18 cellular contexts compared by ENCODE assay signal in the genomic region with DNA sequence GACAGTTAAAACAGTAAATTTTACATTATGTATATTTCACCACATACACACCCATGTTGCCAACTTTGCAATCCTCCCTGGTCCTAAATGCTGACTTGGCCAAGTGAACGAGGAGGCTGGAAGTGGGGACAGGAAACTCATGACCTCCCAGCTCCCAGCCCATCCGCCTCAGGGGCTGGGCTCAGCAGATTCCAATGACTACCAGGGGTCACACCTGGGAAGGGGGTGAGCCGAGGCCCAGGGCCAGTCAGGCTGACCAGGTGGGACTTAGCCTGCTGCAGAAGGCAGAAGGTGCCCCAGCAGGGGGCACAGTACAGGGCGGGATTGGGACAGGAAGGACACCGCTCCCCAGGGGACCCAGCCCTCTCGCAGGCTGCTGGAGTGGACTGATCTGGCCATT. TPM values are rescaled to one million over a fixed set of nuclear protein-coding genes. Genes with fewer than 3 reads are reported as not detected.
DNase-seq lines count a peak whose midpoint lies in the region; ATAC-seq and TF ChIP-seq lines count a peak whose summit lies in the region.
"Had no signal": no experiment of that assay in that cellular context is flagged by ENCODE, and none has a peak within 500 bp of the region (broad histone marks: within the 10 kb centered on the region; RNA-seq: fewer than 3 reads in every experiment).

No MANE protein-coding gene starts in this region.

- TF ChIP-seq POLR2A in NB4 (IDR thresholded peaks at IDR 0.05; ENCODE audit: extremely low read depth, insufficient read length): no peak
- no peak for TF ChIP-seq POLR2A in gastroesophageal sphincter (IDR thresholded peaks at IDR 0.05)

- no peaks in the 10 kb centered on the region for H3K27me3 ChIP-seq in gastroesophageal sphincter
- no peaks in the 10 kb centered on the region for H3K27me3 ChIP-seq in skeletal muscle tissue (ENCODE audit: control insufficient read depth in 3 of 3, insufficient read depth in 3 of 3, low read length in 3 of 3)
- H3K27me3 ChIP-seq: esophagus muscularis mucosa, left lung, tibial nerve had no signal

- H3K4me1 Mint-ChIP-seq in T-helper 2 cell treated with Interferon-gamma antibody and Interleukin-4, amounts not matched to agents 5 μg/mL and 100 μg/mL, for 36 hours (ENCODE audit: low read depth): no peaks in the 10 kb centered on the region
- H3K4me1 Mint-ChIP-seq: CD4-positive, CD25-positive, alpha-beta regulatory T cell had no signal

- no peak overlapping the region for H3K9ac ChIP-seq in skeletal muscle tissue (ENCODE audit: low read depth in 1 of 3, low read length in 3 of 3)
- H3K9ac ChIP-seq: SK-N-SH had no signal

- H3K9me3 Mint-ChIP-seq in T-helper 2 cell treated with Interferon-gamma antibody and Interleukin-4, amounts not matched to agents 5 μg/mL and 100 μg/mL, for 36 hours: no peaks in the 10 kb centered on the region
- H3K9me3 Mint-ChIP-seq: activated CD4-positive, alpha-beta memory T cell treated with anti-CD3 and anti-CD28 coated beads, Interleukin-2, amount 10 ng/mL, durations not matched to agents 7 days and 5 days; CD4-positive, CD25-positive, alpha-beta regulatory T cell; naive thymus-derived CD4-positive, alpha-beta T cell had no signal

- peaks cover 0 to 19% (median 7%) of the 10 kb centered on the region in 3 donors for H3K4me1 ChIP-seq in gastroesophageal sphincter
- H3K4me1 ChIP-seq in skeletal muscle tissue (ENCODE audit: control insufficient read depth in 3 of 3, insufficient read depth in 3 of 3, low read length in 3 of 3): peaks cover 12 to 36% (median 26%) of the 10 kb centered on the region in 3 donors

- no peak overlapping the region for H3K4me3 ChIP-seq in NB4 (ENCODE audit: low read depth, low read length)
- peak overlapping the region in 1 of 2 donors; percentile 39 for H3K4me3 ChIP-seq in gastroesophageal sphincter
- peak overlapping the region in 1 of 3 donors; percentile 14 for H3K4me3 ChIP-seq in skeletal muscle tissue (ENCODE audit: low read length in 3 of 3)
- H3K4me3 ChIP-seq: psoas muscle had no signal

- peak; percentile 23 for ATAC-seq in gastroesophageal sphincter
- ATAC-seq: left lung; naive thymus-derived CD4-positive, alpha-beta T cell had no signal

- no peak overlapping the region for H3K27ac Mint-ChIP-seq in T-helper 2 cell treated with Interferon-gamma antibody and Interleukin-4, amounts not matched to agents 5 μg/mL and 100 μg/mL, for 36 hours
- H3K27ac Mint-ChIP-seq: activated CD4-positive, alpha-beta memory T cell treated with anti-CD3 and anti-CD28 coated beads, Interleukin-2, amount 10 ng/mL, durations not matched to agents 7 days and 5 days; CD4-positive, CD25-positive, alpha-beta regulatory T cell had no signal

- H3K36me3 ChIP-seq in gastroesophageal sphincter: no peaks in the 10 kb centered on the region
- H3K36me3 ChIP-seq in skeletal muscle tissue (ENCODE audit: control insufficient read depth in 3 of 3, insufficient read depth in 3 of 3, low read length in 3 of 3): no peaks in the 10 kb centered on the region
- H3K36me3 ChIP-seq: esophagus muscularis mucosa, tibial nerve had no signal

- no peak for TF ChIP-seq EP300 in gastroesophageal sphincter (IDR thresholded peaks at IDR 0.05)

- peak overlapping the region in 2 of 4 donors; percentile 10 to 31 for H3K27ac ChIP-seq in gastroesophageal sphincter
- peak overlapping the region; percentile 13 for H3K27ac ChIP-seq in skeletal muscle tissue (ENCODE audit: low read depth, low read length)
- H3K27ac ChIP-seq: psoas muscle, tibial nerve had no signal

- no peak overlapping the region for H3K4me3 Mint-ChIP-seq in T-helper 2 cell treated with Interferon-gamma antibody and Interleukin-4, amounts not matched to agents 5 μg/mL and 100 μg/mL, for 36 hours
- H3K4me3 Mint-ChIP-seq: activated CD4-positive, alpha-beta memory T cell treated with anti-CD3 and anti-CD28 coated beads, Interleukin-2, amount 10 ng/mL, durations not matched to agents 7 days and 5 days; naive thymus-derived CD4-positive, alpha-beta T cell had no signal

- TF ChIP-seq CTCF in NB4 (IDR thresholded peaks at IDR 0.05; ENCODE audit: low read depth, low read length) (peak; percentile 2), gastroesophageal sphincter (IDR thresholded peaks at IDR 0.05) (no peak)

- H3K36me3 Mint-ChIP-seq in T-helper 2 cell treated with Interferon-gamma antibody and Interleukin-4, amounts not matched to agents 5 μg/mL and 100 μg/mL, for 36 hours (ENCODE audit: low read depth): no peaks in the 10 kb centered on the region
- H3K36me3 Mint-ChIP-seq: CD4-positive, CD25-positive, alpha-beta regulatory T cell; naive thymus-derived CD4-positive, alpha-beta T cell had no signal

- no peaks in the 10 kb centered on the region for H3K27me3 Mint-ChIP-seq in T-helper 2 cell treated with Interferon-gamma antibody and Interleukin-4, amounts not matched to agents 5 μg/mL and 100 μg/mL, for 36 hours (ENCODE audit: low read depth)

- WGBS in gastroesophageal sphincter (ENCODE audit: low coverage in 1 of 2), 2 donors: 47% methylated on average over 2 of the region's 6 CpGs; no CpG with 5 or more reads in 1 of the 2 donors

- H3K9me3 ChIP-seq in gastroesophageal sphincter (no peaks in the 10 kb centered on the region), skeletal muscle tissue (ENCODE audit: control insufficient read depth in 3 of 3, low read length in 3 of 3) (no peaks in the 10 kb centered on the region)
- H3K9me3 ChIP-seq: esophagus muscularis mucosa, left lung, psoas muscle, SK-N-SH, tibial nerve had no signal

- DNase-seq in NB4 (ENCODE audit: low read depth) (peak; percentile 34), DMS53 (lab: John Stamatoyannopoulos, UW) (no peak)
- DNase-seq in T-helper 2 cell treated with Interferon-gamma antibody and Interleukin-4, amounts not matched to agents 5 μg/mL and 100 μg/mL, for 36 hours (ENCODE audit: low spot score): no peak
- DNase-seq: activated CD4-positive, alpha-beta memory T cell treated with anti-CD3 and anti-CD28 coated beads, Interleukin-2, amount 10 ng/mL, durations not matched to agents 7 days and 5 days; activated effector memory CD4-positive, alpha-beta T cell treated with Interleukin-2 at 50 U/mL for 16 hours; aorta; KBM-7; left lung; naive thymus-derived CD4-positive, alpha-beta T cell; NCI-H1436; NCI-H345; SK-N-SH had no signal

RNA-seq across cellular contexts. Expression of a gene that starts 2.4 kb away (rescaled TPM):
- total RNA-seq in gastroesophageal sphincter (10 to 100 TPM; 10.1 to 17.2 (median 11.9) TPM), skeletal muscle tissue (2.1 TPM)
- total RNA-seq: CD4-positive, CD25-positive, alpha-beta regulatory T cell had no signal

RNA-seq across cellular contexts. Expression of a gene that starts 22.5 kb away (rescaled TPM):
- total RNA-seq in gastroesophageal sphincter (10 to 100 TPM in 2 of 4 donors, 1 to 10 TPM in 2; 9.6 to 19.3 (median 14.4) TPM), skeletal muscle tissue (14.6 TPM)
- total RNA-seq: CD4-positive, CD25-positive, alpha-beta regulatory T cell; naive thymus-derived CD4-positive, alpha-beta T cell had no signal

RNA-seq across cellular contexts. Expression of a gene that starts 28.2 kb away (rescaled TPM):
- total RNA-seq in gastroesophageal sphincter (100 to 1,000 TPM in 1 of 4 donors, 10 to 100 TPM in 3; 15.9 to 105 (median 70.1) TPM), skeletal muscle tissue (30.8 TPM)
- total RNA-seq: activated CD4-positive, alpha-beta memory T cell treated with anti-CD3 and anti-CD28 coated beads, Interleukin-2, amount 10 ng/mL, durations not matched to agents 7 days and 5 days; CD4-positive, CD25-positive, alpha-beta regulatory T cell had no signal

RNA-seq across cellular contexts. Expression of a gene that starts 46.8 kb away (rescaled TPM):
- total RNA-seq in gastroesophageal sphincter (not detected), skeletal muscle tissue (not detected)
- total RNA-seq: activated CD4-positive, alpha-beta memory T cell treated with anti-CD3 and anti-CD28 coated beads, Interleukin-2, amount 10 ng/mL, durations not matched to agents 7 days and 5 days; aorta; CD4-positive, CD25-positive, alpha-beta regulatory T cell; esophagus muscularis mucosa; left lung; naive thymus-derived CD4-positive, alpha-beta T cell; psoas muscle; tibial nerve had no signal

RNA-seq across cellular contexts. Expression of a gene that starts 57.5 kb away (rescaled TPM):
- total RNA-seq in gastroesophageal sphincter (10 to 100 TPM; 36.1 to 74.7 (median 59.3) TPM), skeletal muscle tissue (9.4 TPM)
